31 cellular contexts compared by ENCODE assay signal in the genomic region with DNA sequence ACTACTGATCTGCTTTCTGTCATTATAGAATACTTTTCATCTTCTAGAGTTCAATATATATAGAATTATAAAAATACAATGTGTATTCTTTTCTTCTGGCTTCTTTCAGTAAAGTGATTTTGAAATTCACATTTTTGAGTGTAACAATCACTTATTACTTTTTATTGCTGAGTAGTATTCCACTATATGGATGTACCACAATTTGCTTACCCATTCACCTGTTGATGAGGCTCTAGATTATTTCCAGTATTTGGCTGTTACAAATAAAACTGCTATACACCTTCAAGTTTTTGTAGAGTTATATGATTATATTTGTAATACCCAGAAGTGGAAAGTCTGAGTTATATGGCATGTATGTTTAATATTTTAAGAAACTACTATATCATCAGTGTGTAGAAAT.
"Had no signal": no experiment of that assay in that cellular context is flagged by ENCODE, and none has a peak within 500 bp of the region (broad histone marks: within the 10 kb centered on the region; RNA-seq: fewer than 3 reads in every experiment).

No MANE protein-coding gene starts in this region.

- H3K27ac ChIP-seq: adrenal gland, ascending aorta, body of pancreas, brain microvascular endothelial cell, breast epithelium, cardiac muscle cell had no signal

- DNase-seq: activated effector memory CD4-positive, alpha-beta T cell treated with anti-CD3 and anti-CD28 coated beads, Interleukin-2, amount 50 U/mL, for 16 hours; activated effector memory CD4-positive, alpha-beta T cell treated with Interleukin-2 at 50 U/mL for 16 hours; activated gamma-delta T cell; activated gamma-delta T cell treated with Interleukin-2 at 50 U/mL for 16 hours; activated naive CD4-positive, alpha-beta T cell; activated naive CD4-positive, alpha-beta T cell treated with anti-CD3 and anti-CD28 coated beads for 36 hours; activated naive CD4-positive, alpha-beta T cell treated with anti-CD3 and anti-CD28 coated beads, Interleukin-2, amount 10 ng/mL, durations not matched to agents 7 days and 5 days; activated naive CD4-positive, alpha-beta T cell treated with anti-CD3 and anti-CD28 coated beads, Interleukin-2, amount 50 U/mL, for 16 hours; activated naive CD4-positive, alpha-beta T cell treated with Interleukin-2 at 50 U/mL for 16 hours; activated naive CD8-positive, alpha-beta T cell treated with anti-CD3 and anti-CD28 coated beads for 36 hours; activated naive CD8-positive, alpha-beta T cell treated with anti-CD3 and anti-CD28 coated beads, Interleukin-2, amount 10 ng/mL, durations not matched to agents 7 days and 5 days; activated naive CD8-positive, alpha-beta T cell treated with anti-CD3 and anti-CD28 coated beads, Interleukin-2, amount 50 U/mL, for 24 hours; activated T-cell treated with anti-CD3 and anti-CD28 coated beads, Interleukin-2, amount 50 U/mL, for 24 hours; activated T-cell treated with anti-CD3 and anti-CD28 coated beads, Interleukin-2, amount 50 U/mL, for 4 hours; activated T-cell treated with anti-CD3 and anti-CD28 coated beads, Interleukin-2, amount 50 U/mL, for 48 hours; activated T-cell treated with anti-CD3 and anti-CD28 coated beads, Interleukin-2, amount 50 U/mL, for 72 hours; adrenal gland; amniotic stem cell; amygdala; anterior cingulate cortex; aorta; body of pancreas; brain microvascular endothelial cell; caudate nucleus; central memory CD4-positive, alpha-beta T cell; cerebellar nuclear complex had no signal

- H3K36me3 ChIP-seq: adrenal gland, ascending aorta, brain microvascular endothelial cell, breast epithelium, cardiac muscle cell had no signal

- H3K4me3 ChIP-seq: adrenal gland, ascending aorta, body of pancreas, breast epithelium, cardiac muscle cell had no signal

- H3K27me3 ChIP-seq: ascending aorta, body of pancreas, brain microvascular endothelial cell, breast epithelium, cardiac muscle cell had no signal

- H3K4me1 ChIP-seq: adrenal gland, ascending aorta, body of pancreas, breast epithelium had no signal

- ATAC-seq: activated naive CD4-positive, alpha-beta T cell treated with anti-CD3 and anti-CD28 coated beads, Interleukin-2, amount 50 U/mL, for 72 hours; activated naive CD8-positive, alpha-beta T cell treated with anti-CD3 and anti-CD28 coated beads, Interleukin-2, amount 50 U/mL, for 24 hours; activated T-cell treated with anti-CD3 and anti-CD28 coated beads, Interleukin-2, amount 50 U/mL, for 4 hours; activated T-cell treated with anti-CD3 and anti-CD28 coated beads, Interleukin-2, amount 50 U/mL, for 72 hours; activated T-helper 17 cell treated with anti-CD3 and anti-CD28 coated beads, Interleukin-2, amount 50 U/mL, for 72 hours; body of pancreas had no signal

- H3K9me3 ChIP-seq: adrenal gland, ascending aorta, body of pancreas, breast epithelium had no signal
